11 cellular contexts compared by ENCODE assay signal in genomic region chr9:124834586-124834985, GRCh38. TPM values are rescaled to one million over a fixed set of nuclear protein-coding genes. Genes with fewer than 3 reads are reported as not detected.
A peak's percentile ranks its signal among the peaks of the same experiment; 100 is the strongest.
DNase-seq lines count a peak whose midpoint lies in the region; ATAC-seq, FAIRE-seq and TF ChIP-seq lines count a peak whose summit lies in the region.
"Had no signal": no experiment of that assay in that cellular context is flagged by ENCODE, and none has a peak within 500 bp of the region (broad histone marks: within the 10 kb centered on the region; RNA-seq: fewer than 3 reads in every experiment).

No MANE protein-coding gene starts in this region.

- ATAC-seq in A549, result peak; percentile 54 to 71; a peak in 5 of 6 replicates
- peak; percentile 37 to 51 for ATAC-seq in lower lobe of right lung
- ATAC-seq: naive thymus-derived CD4-positive, alpha-beta T cell had no signal

- intact Hi-C loops in MCF 10A (cut with micrococcal nuclease), result no loop called here
- intact Hi-C loops in lower lobe of right lung (cut with DNase I), result no loop called here

- H3K4me1 ChIP-seq in A549 (peaks cover 16% of the 10 kb centered on the region), lower lobe of right lung (peaks cover 35% of the 10 kb centered on the region)

- no peaks in the 10 kb centered on the region for H3K9me3 Mint-ChIP-seq in MCF 10A (ENCODE audit: unreplicated experiment)
- H3K9me3 Mint-ChIP-seq: naive thymus-derived CD4-positive, alpha-beta T cell had no signal

- peak overlapping the region; percentile 66 for H3K27ac Mint-ChIP-seq in MCF 10A (ENCODE audit: low read depth, unreplicated experiment)
- H3K27ac Mint-ChIP-seq: naive thymus-derived CD4-positive, alpha-beta T cell had no signal

- POLR2A ChIA-PET in A549 (lab: Yijun Ruan, JAX), result interaction anchor here (0.7 kb wide), 1 partner anchor 22 kb away, joined by 3 read pairs; no protein-coding TSS in a partner anchor
- POLR2A ChIA-PET in MCF 10A (lab: Yijun Ruan, JAX), result interaction anchor here (0.6 to 5.3 kb wide), 9 partner anchors 15 to 283 kb away, joined by 3 to 83 read pairs (median 7); partner anchors contain the start of genes ARPC5L, NR6A1 and RPL35

- no peak for TF ChIP-seq POLR2A in A549 (IDR thresholded peaks at IDR 0.05; ENCODE audit: low read length)

- BruUV-seq in MCF 10A (replicated peaks; lab: Mats Ljungman, UMichigan), result no TSS peak

- peaks cover 18% of the 10 kb centered on the region for H3K4me1 Mint-ChIP-seq in MCF 10A (ENCODE audit: insufficient read depth, unreplicated experiment)
- H3K4me1 Mint-ChIP-seq: naive thymus-derived CD4-positive, alpha-beta T cell had no signal

- DNase-seq in A549 (ENCODE audit: low read depth in 1 of 2, low spot score in 1 of 2) (peak in 1 of 2 experiments; percentile 42), HT1080 (ENCODE audit: low read depth) (peak; percentile 90), MCF 10A (ENCODE audit: unreplicated experiment) (peak; percentile 94), lower lobe of right lung (no peak), AML-193 (lab: John Stamatoyannopoulos, UW) (no peak), inferior parietal cortex (ENCODE audit: extremely low spot score) (no peak), Ammon's horn (ENCODE audit: low spot score) (no peak)
- no peak for DNase-seq in activated T-cell treated with anti-CD3 and anti-CD28 coated beads, Interleukin-2, amount 50 U/mL, for 1 hour
- DNase-seq: naive thymus-derived CD4-positive, alpha-beta T cell had no signal

- peak overlapping the region; percentile 47 for H3K4me3 Mint-ChIP-seq in MCF 10A (ENCODE audit: unreplicated experiment)
- H3K4me3 Mint-ChIP-seq: naive thymus-derived CD4-positive, alpha-beta T cell had no signal

- H3K4me3 ChIP-seq in A549 (no peak overlapping the region), lower lobe of right lung (no peak overlapping the region)
- H3K4me3 ChIP-seq: SJSA1 had no signal

- H3K9me3 ChIP-seq in A549 (no peaks in the 10 kb centered on the region), lower lobe of right lung (no peaks in the 10 kb centered on the region)
- H3K9me3 ChIP-seq: SJSA1 had no signal

- no peak for TF ChIP-seq EP300 in A549 (IDR thresholded peaks at IDR 0.05)

- no peaks in the 10 kb centered on the region for H3K36me3 Mint-ChIP-seq in MCF 10A (ENCODE audit: insufficient read depth, unreplicated experiment)
- H3K36me3 Mint-ChIP-seq: naive thymus-derived CD4-positive, alpha-beta T cell had no signal

- 42% methylated on average over 5 of the region's 7 CpGs for WGBS in A549 (ENCODE audit: missing lambda C conversion rate)

- no peak for TF ChIP-seq RAD21 in A549 (conservative IDR thresholded peaks at IDR 0.05 in 1 of 2, IDR thresholded peaks at IDR 0.05 in 1 of 2)

- CTCF ChIA-PET in A549 (lab: Yijun Ruan, JAX), result interaction anchor here (0.5 to 43.0 kb wide), 7 partner anchors 11 to 1386 kb away, joined by 3 to 2512 read pairs (median 4); partner anchors contain the start of genes NR6A1, OLFML2A and WDR38
- CTCF ChIA-PET in MCF 10A (lab: Yijun Ruan, JAX), result interaction anchor here (0.7 to 15.9 kb wide), 7 partner anchors 12 to 60 kb away, joined by 3 to 159 read pairs (median 4); partner anchors contain the start of genes NR6A1, OLFML2A and WDR38

- peak overlapping the region in 1 of 2 experiments; percentile 68; a peak in 3 of 6 replicates for H3K27ac ChIP-seq in A549
- no peak overlapping the region for H3K27ac ChIP-seq in lower lobe of right lung
- H3K27ac ChIP-seq: SJSA1 had no signal

- no peaks in the 10 kb centered on the region for H3K27me3 Mint-ChIP-seq in MCF 10A (ENCODE audit: insufficient read depth, unreplicated experiment)

- H3K27me3 ChIP-seq in lower lobe of right lung (ENCODE audit: low read depth), result no peaks in the 10 kb centered on the region
- H3K27me3 ChIP-seq: SJSA1 had no signal

- H3K4me2 ChIP-seq in A549, result peak overlapping the region; percentile 57

- no peak for TF ChIP-seq CTCF in A549 (IDR thresholded peaks at IDR 0.05)
- TF ChIP-seq CTCF in MCF 10A (IDR thresholded peaks at IDR 0.05; ENCODE audit: unreplicated experiment), result no peak
- TF ChIP-seq CTCF in lower lobe of right lung (IDR thresholded peaks at IDR 0.05), result no peak

- H3K36me3 ChIP-seq in lower lobe of right lung, result no peaks in the 10 kb centered on the region
- H3K36me3 ChIP-seq: SJSA1 had no signal

- FAIRE-seq in A549 (lab: Jason Lieb, UNC), result no peak

TF ChIP-seq in A549, 52 proteins besides CTCF, POLR2A, EP300 and RAD21:
- TF ChIP-seq NR3C1 (IDR thresholded peaks at IDR 0.05) (no peak), FOSL2 (IDR thresholded peaks at IDR 0.05) (no peak), FOSL2 (CRISPR knock-in tag; IDR thresholded peaks at IDR 0.05) (peak; percentile 56)

RNA-seq across cellular contexts. Expression of gene WDR38, which starts 18.7 kb away (rescaled TPM):
- polyA plus RNA-seq in A549 (2011; rRNA removed) (not detected in 2 replicates), A549 (2017; fragmentation: RNase III; extraction: RNeasy Plus Mini Kit Qiagen cat#74134 plus additional on column Dnase treatment) (0.12 TPM in 1 of 3 replicates, not detected in the others)
- 0.04 and 0.05 TPM in 2 replicates for polyA plus RNA-seq in A549 (2012; cell fraction: cytosol; rRNA removed)
- polyA plus RNA-seq in A549 (2012; cell fraction: nucleus; rRNA removed), result 0.07 TPM in 1 of 2 replicates, not detected in the other
- polyA minus RNA-seq in A549 (2011; rRNA and poly(A)+ RNA removed), result not detected in 2 replicates
- total RNA-seq in HT1080 (2014; rRNA removed; shearing (Covaris generic)), result not detected in 2 replicates
- not detected in 2 replicates for polyA plus RNA-seq in HT1080 (2015; cell fraction: cytosol; rRNA removed)
- polyA plus RNA-seq in HT1080 (2015; cell fraction: nucleus; rRNA removed), result not detected in 2 replicates
- total RNA-seq in MCF 10A (2022) (not detected in 2 replicates), lower lobe of right lung (6.6 TPM)
- total RNA-seq: endothelial cell of umbilical vein; naive thymus-derived CD4-positive, alpha-beta T cell; SJSA1 had no signal
- polyA plus RNA-seq: endothelial cell of umbilical vein; naive thymus-derived CD4-positive, alpha-beta T cell had no signal

RNA-seq across cellular contexts. Expression of gene RPL35, which starts 27.2 kb away (rescaled TPM):
- polyA plus RNA-seq in A549 (2011; rRNA removed), result 3,076 and 3,452 TPM in 2 replicates
- 3,719 and 4,748 TPM in 2 replicates for polyA plus RNA-seq in A549 (2012; cell fraction: cytosol; rRNA removed)
- 1,546 and 2,457 TPM in 2 replicates for polyA plus RNA-seq in A549 (2012; cell fraction: nucleus; rRNA removed)
- 2,179 to 2,449 TPM (median 2,307 TPM) in 3 replicates for polyA plus RNA-seq in A549 (2017; fragmentation: RNase III; extraction: RNeasy Plus Mini Kit Qiagen cat#74134 plus additional on column Dnase treatment)
- 258 and 279 TPM in 2 replicates for polyA minus RNA-seq in A549 (2011; rRNA and poly(A)+ RNA removed)
- 5,179 and 7,098 TPM in 2 replicates for total RNA-seq in HT1080 (2014; rRNA removed; shearing (Covaris generic))
- 2,943 and 3,535 TPM in 2 replicates for polyA plus RNA-seq in HT1080 (2015; cell fraction: cytosol; rRNA removed)
- 822 and 899 TPM in 2 replicates for polyA plus RNA-seq in HT1080 (2015; cell fraction: nucleus; rRNA removed)
- 1,966 and 2,009 TPM in 2 replicates for total RNA-seq in MCF 10A (2022)
- 812 TPM for total RNA-seq in lower lobe of right lung

RNA-seq across cellular contexts. Expression of gene ARPC5L, which starts 27.3 kb away (rescaled TPM):
- 44.9 and 62.8 TPM in 2 replicates for polyA plus RNA-seq in A549 (2011; rRNA removed)
- polyA plus RNA-seq in A549 (2012; cell fraction: cytosol; rRNA removed), result 56.5 and 64.9 TPM in 2 replicates
- 35.2 and 46.8 TPM in 2 replicates for polyA plus RNA-seq in A549 (2012; cell fraction: nucleus; rRNA removed)
- polyA plus RNA-seq in A549 (2017; fragmentation: RNase III; extraction: RNeasy Plus Mini Kit Qiagen cat#74134 plus additional on column Dnase treatment), result 59.4 to 65.6 TPM (median 59.9 TPM) in 3 replicates
- polyA minus RNA-seq in A549 (2011; rRNA and poly(A)+ RNA removed), result 13.2 and 17.5 TPM in 2 replicates
- 74.7 and 80.7 TPM in 2 replicates for total RNA-seq in HT1080 (2014; rRNA removed; shearing (Covaris generic))
- polyA plus RNA-seq in HT1080 (2015; cell fraction: cytosol; rRNA removed), result 96.2 and 106 TPM in 2 replicates
- 46.0 and 48.4 TPM in 2 replicates for polyA plus RNA-seq in HT1080 (2015; cell fraction: nucleus; rRNA removed)
- 72.5 and 84.2 TPM in 2 replicates for total RNA-seq in MCF 10A (2022)
- 33.2 TPM for total RNA-seq in lower lobe of right lung

RNA-seq across cellular contexts. Expression of gene OLFML2A, which starts 57.7 kb away (rescaled TPM):
- polyA plus RNA-seq in A549 (2011; rRNA removed) (8.2 and 11.8 TPM in 2 replicates), A549 (2017; fragmentation: RNase III; extraction: RNeasy Plus Mini Kit Qiagen cat#74134 plus additional on column Dnase treatment) (11.3 to 16.2 TPM (median 14.5 TPM) in 3 replicates)
- 6.8 and 12.1 TPM in 2 replicates for polyA plus RNA-seq in A549 (2012; cell fraction: cytosol; rRNA removed)
- polyA plus RNA-seq in A549 (2012; cell fraction: nucleus; rRNA removed), result 14.9 and 16.6 TPM in 2 replicates
- polyA minus RNA-seq in A549 (2011; rRNA and poly(A)+ RNA removed), result 10.8 and 11.7 TPM in 2 replicates
- 0.20 and 0.69 TPM in 2 replicates for total RNA-seq in HT1080 (2014; rRNA removed; shearing (Covaris generic))
- 0.07 and 0.08 TPM in 2 replicates for polyA plus RNA-seq in HT1080 (2015; cell fraction: cytosol; rRNA removed)
- polyA plus RNA-seq in HT1080 (2015; cell fraction: nucleus; rRNA removed), result 0.22 and 0.23 TPM in 2 replicates
- total RNA-seq in MCF 10A (2022) (0.21 and 0.25 TPM in 2 replicates), lower lobe of right lung (22.3 TPM)
- polyA plus RNA-seq: naive thymus-derived CD4-positive, alpha-beta T cell had no signal

Comparison
In these comparisons a context has a peak if more than half of its experiments do, and no peak if none do; other contexts are left out.
1. DNase-seq: peak in HT1080 (single experiment) and MCF 10A (single experiment); none in lower lobe of right lung (single experiment), AML-193 (0 of 2), inferior parietal cortex (single experiment), activated T-cell treated with anti-CD3 and anti-CD28 coated beads, Interleukin-2, amount 50 U/mL, for 1 hour (single experiment) and Ammon's horn (single experiment).